ENCODE assay signal across 23 cellular contexts in the genomic region with DNA sequence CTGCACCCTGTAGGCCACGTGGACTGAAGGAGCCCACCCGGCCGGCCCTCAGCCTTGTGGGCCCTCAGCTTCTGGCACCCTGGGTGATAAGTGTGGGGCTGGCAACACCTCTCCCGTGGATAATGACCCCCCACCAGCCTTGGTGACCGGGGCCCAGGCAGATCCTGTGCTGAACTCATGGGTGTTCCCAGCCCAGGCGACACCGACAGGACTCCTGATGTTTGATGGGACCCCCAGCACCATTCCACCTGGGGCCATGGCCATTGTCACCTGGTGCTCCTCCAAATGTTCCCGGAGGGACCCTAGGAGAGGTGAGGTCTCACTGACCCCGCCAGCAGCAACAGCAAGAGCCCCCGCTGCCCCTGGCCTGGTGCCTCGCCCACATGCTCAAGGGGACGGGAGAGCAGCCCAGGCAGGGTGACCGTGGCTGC. TPM values are rescaled to one million over a fixed set of nuclear protein-coding genes. Genes with fewer than 3 reads are reported as not detected.
DNase-seq lines count a peak whose midpoint lies in the region; ATAC-seq and TF ChIP-seq lines count a peak whose summit lies in the region.
"Had no signal": no experiment of that assay in that cellular context is flagged by ENCODE, and none has a peak within 500 bp of the region (broad histone marks: within the 10 kb centered on the region; RNA-seq: fewer than 3 reads in every experiment).

No MANE protein-coding gene starts in this region.

- 0 out of 2 replicates have a peak overlapping the region, but pooled peaks have one; percentile 5 for H3K4me2 ChIP-seq in BLaER1
- H3K4me2 ChIP-seq: KMS-11, PC-9 had no signal

- H3K4me1 ChIP-seq in BLaER1 (peaks cover 12% of the 10 kb centered on the region; the same call in 1 of the 2 replicates), right cardiac atrium (ENCODE audit: control insufficient read depth, insufficient read depth, low read length) (no peaks in the 10 kb centered on the region), spleen (peaks cover 0 to 23% (median 12%) of the 10 kb centered on the region in 6 donors)
- H3K4me1 ChIP-seq: HAP-1 had no signal

- TF ChIP-seq POLR2A in spleen (IDR thresholded peaks at IDR 0.05), result no peak

- peaks cover 26 to 36% (median 29%) of the 10 kb centered on the region in 3 donors for H3K27me3 Mint-ChIP-seq in CD14-positive monocyte (ENCODE audit: low read depth in 3 of 3)

- DNase-seq in CD14-positive monocyte (ENCODE audit: low spot score) (peak; percentile 30), right cardiac atrium (peak in 2 of 3 donors; percentile 31 to 44), spleen (peak; percentile 69), NCI-H2107 (lab: John Stamatoyannopoulos, UW) (no peak)
- DNase-seq: HFFc6; MM.1S; NCI-H446 treated with DMSO at 0.1 percent for 48 hours; NCI-H82; NK-92 treated with Interleukin-12 subunit alpha and Interleukin-12 subunit beta, amount 100 ng/mL, for 24 hours; PC-9; SHP77 treated with DMSO at 0.1 percent for 48 hours had no signal

- no peak overlapping the region for H3K4me3 Mint-ChIP-seq in CD14-positive monocyte
- H3K4me3 Mint-ChIP-seq: GM23338, HFFc6 had no signal

- H3K36me3 ChIP-seq in BLaER1 (no peaks in the 10 kb centered on the region), spleen (no peaks in the 10 kb centered on the region)
- H3K36me3 ChIP-seq: HAP-1 had no signal

- TF ChIP-seq CTCF in CD14-positive monocyte (IDR thresholded peaks at IDR 0.05), result no peak
- no peak for TF ChIP-seq CTCF in spleen (IDR thresholded peaks at IDR 0.05 in 8 of 11, conservative IDR thresholded peaks at IDR 0.05 in 3 of 11)

- H3K9me3 ChIP-seq in BLaER1 (no peaks in the 10 kb centered on the region), right cardiac atrium (ENCODE audit: control insufficient read depth, low read length) (no peaks in the 10 kb centered on the region), spleen (no peaks in the 10 kb centered on the region)
- H3K9me3 ChIP-seq: HAP-1 had no signal

- no peaks in the 10 kb centered on the region for H3K36me3 Mint-ChIP-seq in CD14-positive monocyte
- H3K36me3 Mint-ChIP-seq: IgD-negative memory B cell had no signal

- intact Hi-C loops in CD14-positive monocyte (cut with micrococcal nuclease) (no loop called here), right cardiac atrium (cut with DNase I) (no loop called here), spleen (cut with DNase I; ENCODE audit: low total_unique reads) (no loop called here)

- H3K9ac ChIP-seq in BLaER1, result no peak overlapping the region
- H3K9ac ChIP-seq: KMS-11 had no signal

- no peaks in the 10 kb centered on the region for H3K4me1 Mint-ChIP-seq in CD14-positive monocyte

- H3K27ac ChIP-seq in BLaER1 (no peak overlapping the region), right cardiac atrium (ENCODE audit: low read length) (no peak overlapping the region), spleen (no peak overlapping the region)
- H3K27ac ChIP-seq: C4-2B, KMS-11, PC-9 had no signal

- H4K20me1 ChIP-seq in BLaER1, result no peaks in the 10 kb centered on the region

- ATAC-seq in right cardiac atrium, result no peak
- no peak for ATAC-seq in GM18511 (IDR thresholded peaks at IDR 0.05; ENCODE audit: unreplicated experiment)
- ATAC-seq in GM21825 (IDR thresholded peaks at IDR 0.05; ENCODE audit: unreplicated experiment), result no peak

- peaks cover 0 to 2% (median 0%) of the 10 kb centered on the region in 7 donors for H3K9me3 Mint-ChIP-seq in CD14-positive monocyte
- H3K9me3 Mint-ChIP-seq: GM23338, HFFc6, IgD-negative memory B cell had no signal

- H3K4me3 ChIP-seq in BLaER1 (no peak overlapping the region), right cardiac atrium (ENCODE audit: low read length) (no peak overlapping the region), spleen (no peak overlapping the region)
- H3K4me3 ChIP-seq: GM23338, HAP-1, PC-9 had no signal

- WGBS in right cardiac atrium, result 94% methylated on average over 13 of the region's 13 CpGs
- WGBS in spleen, 5 donors, result 87 to 95% (median 92%) methylated on average over 3 to 13 of the region's 13 CpGs

- H3K27ac Mint-ChIP-seq in CD14-positive monocyte, result no peak overlapping the region
- H3K27ac Mint-ChIP-seq: GM23338, HFFc6, IgD-negative memory B cell had no signal

- H3K27me3 ChIP-seq in BLaER1 (peaks cover 50% of the 10 kb centered on the region), right cardiac atrium (ENCODE audit: control insufficient read depth, insufficient read depth) (no peaks in the 10 kb centered on the region), spleen (replicated peaks in 1 of 7) (peaks cover 0 to 58% (median 19%) of the 10 kb centered on the region in 7 donors)

RNA-seq across cellular contexts. Expression of a gene that starts 19.4 kb away (rescaled TPM):
- polyA plus RNA-seq in CD14-positive monocyte (not detected), right cardiac atrium (0.07 TPM), spleen (1 to 10 TPM in 1 of 3 donors, under 1 TPM in 2; 0.14 to 3.1 (median 0.33) TPM)
- total RNA-seq in right cardiac atrium (under 1 TPM in 1 of 4 donors, not detected in 3; 0.31 TPM), spleen (1 to 10 TPM in 6 of 7 donors, under 1 TPM in 1; 0.59 to 9.5 (median 1.5) TPM)
- total RNA-seq: A673, Daoy, G401, HFFc6, PC-9, RPMI7951 had no signal
- polyA plus RNA-seq: IgD-negative memory B cell had no signal
